Comparison of ENCODE assay signal across 35 cellular contexts in genomic region chr5:158010831-158011230, GRCh38.
"Had no signal": no experiment of that assay in that cellular context is flagged by ENCODE, and none has a peak within 500 bp of the region (broad histone marks: within the 10 kb centered on the region; RNA-seq: fewer than 3 reads in every experiment).

No MANE protein-coding gene starts in this region.

- H3K27ac ChIP-seq: adrenal gland, body of pancreas, cardiac muscle cell, VCaP had no signal

- H3K4me3 ChIP-seq: adrenal gland, body of pancreas, cardiac muscle cell had no signal

- H3K27me3 ChIP-seq: adrenal gland, body of pancreas, cardiac muscle cell had no signal

- ATAC-seq: activated CD8-positive, alpha-beta T cell treated with anti-CD3 and anti-CD28 coated beads for 36 hours; activated naive CD4-positive, alpha-beta T cell treated with anti-CD3 and anti-CD28 coated beads, Interleukin-2, amount 50 U/mL, for 72 hours; activated T-cell treated with anti-CD3 and anti-CD28 coated beads, Interleukin-2, amount 50 U/mL, for 4 hours; activated T-cell treated with anti-CD3 and anti-CD28 coated beads, Interleukin-2, amount 50 U/mL, for 72 hours; activated T-helper 17 cell treated with anti-CD3 and anti-CD28 coated beads, Interleukin-2, amount 50 U/mL, for 72 hours; body of pancreas had no signal

- H3K9me3 ChIP-seq: adrenal gland, body of pancreas had no signal

- DNase-seq: activated B cell treated with CpG ODN at 0.5 μM for 24 hours; activated CD4-positive, alpha-beta memory T cell treated with anti-CD3 and anti-CD28 coated beads for 36 hours; activated CD4-positive, alpha-beta T cell treated with anti-CD3 and anti-CD28 coated beads for 4 hours; activated CD4-positive, alpha-beta T cell treated with anti-CD3 and anti-CD28 coated beads, Interleukin-2, amount 10 ng/mL, durations not matched to agents 24 days and 14 days; activated CD4-positive, alpha-beta T cell treated with anti-CD3 and anti-CD28 coated beads, Interleukin-2, amount 50 U/mL, for 1 hour; activated CD4-positive, alpha-beta T cell treated with anti-CD3 and anti-CD28 coated beads, Interleukin-2, amount 50 U/mL, for 4 hours; activated CD4-positive, CD25-positive, alpha-beta regulatory T cell treated with anti-CD3 and anti-CD28 coated beads, Interleukin-2, amount 50 U/mL, for 72 hours; activated CD8-positive, alpha-beta memory T cell treated with anti-CD3 and anti-CD28 coated beads, Interleukin-2, amount 50 U/mL, for 4 hours; activated CD8-positive, alpha-beta T cell treated with anti-CD3 and anti-CD28 coated beads for 36 hours; activated effector memory CD4-positive, alpha-beta T cell treated with anti-CD3 and anti-CD28 coated beads, Interleukin-2, amount 50 U/mL, for 16 hours; activated gamma-delta T cell treated with Interleukin-2 at 50 U/mL for 16 hours; activated naive CD4-positive, alpha-beta T cell; activated naive CD4-positive, alpha-beta T cell treated with anti-CD3 and anti-CD28 coated beads for 36 hours; activated naive CD4-positive, alpha-beta T cell treated with anti-CD3 and anti-CD28 coated beads, Interleukin-2, amount 50 U/mL, for 16 hours; activated naive CD8-positive, alpha-beta T cell treated with anti-CD3 and anti-CD28 coated beads for 36 hours; activated T-cell treated with anti-CD3 and anti-CD28 coated beads for 4 hours; activated T-cell treated with anti-CD3 and anti-CD28 coated beads, Interleukin-2, amount 50 U/mL, for 1 hour; activated T-cell treated with anti-CD3 and anti-CD28 coated beads, Interleukin-2, amount 50 U/mL, for 4 hours; activated T-cell treated with anti-CD3 and anti-CD28 coated beads, Interleukin-2, amount 50 U/mL, for 72 hours; adrenal gland; amniotic stem cell; aorta; body of pancreas; caudate nucleus; cerebellar nuclear complex; T-helper 1 cell; T-helper 2 cell; T-helper 9 cell had no signal

- H3K36me3 ChIP-seq: adrenal gland, cardiac muscle cell had no signal

- FAIRE-seq: astrocyte, bronchial epithelial cell, TTC549 had no signal

- H3K4me1 ChIP-seq: adrenal gland, body of pancreas had no signal
